Comparison of ENCODE assay signal across 1 cellular context in the genomic region with DNA sequence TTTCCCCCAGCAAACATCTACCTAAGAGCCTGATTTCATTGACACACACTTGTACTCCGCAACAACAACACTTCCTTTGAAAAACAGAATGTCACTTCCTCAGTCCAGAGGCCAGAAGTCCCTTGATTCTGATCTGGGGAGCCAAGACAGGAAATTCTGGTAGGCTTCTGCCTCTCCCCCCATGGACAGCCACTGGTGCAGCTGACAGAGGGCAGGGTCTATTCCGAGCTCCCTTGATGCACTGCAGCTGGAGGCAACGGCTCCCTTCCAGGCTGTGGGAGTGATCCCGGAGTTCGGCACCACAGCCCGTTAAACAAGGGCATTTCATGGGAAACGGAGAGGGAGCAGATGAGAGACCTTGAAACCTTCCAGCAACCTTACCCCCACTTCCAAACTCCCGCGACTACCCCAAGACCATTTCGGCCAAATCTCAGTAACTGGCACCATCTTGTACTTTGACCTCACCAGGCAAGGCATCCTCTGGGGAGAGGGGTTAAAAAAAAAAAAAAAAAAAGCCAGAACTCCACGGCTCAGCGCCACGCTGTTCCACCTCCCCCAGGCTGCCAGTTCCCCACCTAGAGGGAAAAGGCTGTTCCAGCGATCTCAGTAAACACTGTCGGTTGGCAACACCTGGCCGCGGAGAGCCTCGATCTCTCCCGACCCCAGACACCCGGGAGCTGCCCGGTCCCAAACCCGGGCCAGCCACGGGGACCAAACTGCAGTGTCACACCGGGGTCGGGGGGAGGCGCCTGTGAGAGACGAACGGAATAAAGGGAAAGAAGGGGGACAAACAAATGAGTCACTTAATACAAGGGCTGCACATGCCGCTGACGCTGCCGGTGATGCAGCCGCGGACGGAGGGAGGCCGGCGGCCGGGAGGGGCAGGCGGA.
A peak's percentile ranks its signal among the peaks of the same experiment; 100 is the strongest.
TF ChIP-seq lines count a peak whose summit lies in the region.

No MANE protein-coding gene starts in this region.

TF ChIP-seq in K562, 482 proteins besides CTCF, POLR2A, EP300 and RAD21 (continued from another document and continues in another):
- TF ChIP-seq, protein P1, sequence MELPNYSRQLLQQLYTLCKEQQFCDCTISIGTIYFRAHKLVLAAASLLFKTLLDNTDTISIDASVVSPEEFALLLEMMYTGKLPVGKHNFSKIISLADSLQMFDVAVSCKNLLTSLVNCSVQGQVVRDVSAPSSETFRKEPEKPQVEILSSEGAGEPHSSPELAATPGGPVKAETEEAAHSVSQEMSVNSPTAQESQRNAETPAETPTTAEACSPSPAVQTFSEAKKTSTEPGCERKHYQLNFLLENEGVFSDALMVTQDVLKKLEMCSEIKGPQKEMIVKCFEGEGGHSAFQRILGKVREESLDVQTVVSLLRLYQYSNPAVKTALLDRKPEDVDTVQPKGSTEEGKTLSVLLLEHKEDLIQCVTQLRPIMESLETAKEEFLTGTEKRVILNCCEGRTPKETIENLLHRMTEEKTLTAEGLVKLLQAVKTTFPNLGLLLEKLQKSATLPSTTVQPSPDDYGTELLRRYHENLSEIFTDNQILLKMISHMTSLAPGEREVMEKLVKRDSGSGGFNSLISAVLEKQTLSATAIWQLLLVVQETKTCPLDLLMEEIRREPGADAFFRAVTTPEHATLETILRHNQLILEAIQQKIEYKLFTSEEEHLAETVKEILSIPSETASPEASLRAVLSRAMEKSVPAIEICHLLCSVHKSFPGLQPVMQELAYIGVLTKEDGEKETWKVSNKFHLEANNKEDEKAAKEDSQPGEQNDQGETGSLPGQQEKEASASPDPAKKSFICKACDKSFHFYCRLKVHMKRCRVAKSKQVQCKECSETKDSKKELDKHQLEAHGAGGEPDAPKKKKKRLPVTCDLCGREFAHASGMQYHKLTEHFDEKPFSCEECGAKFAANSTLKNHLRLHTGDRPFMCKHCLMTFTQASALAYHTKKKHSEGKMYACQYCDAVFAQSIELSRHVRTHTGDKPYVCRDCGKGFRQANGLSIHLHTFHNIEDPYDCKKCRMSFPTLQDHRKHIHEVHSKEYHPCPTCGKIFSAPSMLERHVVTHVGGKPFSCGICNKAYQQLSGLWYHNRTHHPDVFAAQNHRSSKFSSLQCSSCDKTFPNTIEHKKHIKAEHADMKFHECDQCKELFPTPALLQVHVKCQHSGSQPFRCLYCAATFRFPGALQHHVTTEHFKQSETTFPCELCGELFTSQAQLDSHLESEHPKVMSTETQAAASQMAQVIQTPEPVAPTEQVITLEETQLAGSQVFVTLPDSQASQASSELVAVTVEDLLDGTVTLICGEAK (IDR thresholded peaks at IDR 0.05), result peak; percentile 25
- TF ChIP-seq, protein P1 (CRISPR knock-in tag; IDR thresholded peaks at IDR 0.05), result no peak
- TF ChIP-seq DACH1 (IDR thresholded peaks at IDR 0.05; ENCODE audit: partially characterized antibody) (peak; percentile 74), ZNF121 (CRISPR knock-in tag; conservative IDR thresholded peaks at IDR 0.05) (no peak), CCNT2 (IDR thresholded peaks at IDR 0.05; ENCODE audit: borderline replicate concordance, extremely low read depth, insufficient read length, low read depth, low read length) (peak; percentile 90), ZNF717 (CRISPR knock-in tag; IDR thresholded peaks at IDR 0.05) (no peak), REST (CRISPR knock-in tag; IDR thresholded peaks at IDR 0.05; ENCODE audit: low read depth) (no peak), EZH2 (IDR thresholded peaks at IDR 0.05; ENCODE audit: borderline replicate concordance, low read depth, low read length) (no peak), TEAD4 (IDR thresholded peaks at IDR 0.05; ENCODE audit: low read length) (0 out of 2 replicates have a peak, but pooled peaks have one; percentile 18), TEAD4 (CRISPR knock-in tag; IDR thresholded peaks at IDR 0.05; ENCODE audit: borderline replicate concordance) (no peak), MBD2 (IDR thresholded peaks at IDR 0.05; ENCODE audit: borderline replicate concordance, low read depth) (peak; percentile 32; the same call in 1 of the 2 replicates), ZNF780A (CRISPR knock-in tag; IDR thresholded peaks at IDR 0.05) (no peak), SNRNP70 (optimal IDR thresholded peaks at IDR 0.05; ENCODE audit: low read depth, low read length) (no peak), CTBP1 (IDR thresholded peaks at IDR 0.05; ENCODE audit: borderline replicate concordance) (peak; percentile 79), CHD1 (IDR thresholded peaks at IDR 0.05; ENCODE audit: low read length) (no peak), ATF6 (CRISPR knock-in tag; IDR thresholded peaks at IDR 0.05) (no peak), KDM2B (CRISPR knock-in tag; IDR thresholded peaks at IDR 0.05) (no peak), HNRNPL (IDR thresholded peaks at IDR 0.05; ENCODE audit: low read depth, low read length) (no peak), POLR2AphosphoS5 (IDR thresholded peaks at IDR 0.05; ENCODE audit: control insufficient read depth, insufficient read depth, low read depth, low read length) (peak; percentile 50), ZFP36 (IDR thresholded peaks at IDR 0.05; ENCODE audit: low read depth, low read length, partially characterized antibody) (no peak), THAP7 (CRISPR knock-in tag; IDR thresholded peaks at IDR 0.05) (no peak), L3MBTL2 (IDR thresholded peaks at IDR 0.05) (peak; percentile 80), ZBED1 (IDR thresholded peaks at IDR 0.05) (no peak)
- TF ChIP-seq, protein P2, sequence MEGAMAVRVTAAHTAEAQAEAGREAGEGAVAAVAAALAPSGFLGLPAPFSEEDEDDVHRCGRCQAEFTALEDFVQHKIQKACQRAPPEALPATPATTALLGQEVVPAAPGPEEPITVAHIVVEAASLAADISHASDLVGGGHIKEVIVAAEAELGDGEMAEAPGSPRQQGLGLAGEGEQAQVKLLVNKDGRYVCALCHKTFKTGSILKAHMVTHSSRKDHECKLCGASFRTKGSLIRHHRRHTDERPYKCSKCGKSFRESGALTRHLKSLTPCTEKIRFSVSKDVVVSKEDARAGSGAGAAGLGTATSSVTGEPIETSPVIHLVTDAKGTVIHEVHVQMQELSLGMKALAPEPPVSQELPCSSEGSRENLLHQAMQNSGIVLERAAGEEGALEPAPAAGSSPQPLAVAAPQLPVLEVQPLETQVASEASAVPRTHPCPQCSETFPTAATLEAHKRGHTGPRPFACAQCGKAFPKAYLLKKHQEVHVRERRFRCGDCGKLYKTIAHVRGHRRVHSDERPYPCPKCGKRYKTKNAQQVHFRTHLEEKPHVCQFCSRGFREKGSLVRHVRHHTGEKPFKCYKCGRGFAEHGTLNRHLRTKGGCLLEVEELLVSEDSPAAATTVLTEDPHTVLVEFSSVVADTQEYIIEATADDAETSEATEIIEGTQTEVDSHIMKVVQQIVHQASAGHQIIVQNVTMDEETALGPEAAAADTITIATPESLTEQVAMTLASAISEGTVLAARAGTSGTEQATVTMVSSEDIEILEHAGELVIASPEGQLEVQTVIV (CRISPR knock-in tag; IDR thresholded peaks at IDR 0.05; ENCODE audit: borderline replicate concordance), result no peak
- TF ChIP-seq, protein P3, sequence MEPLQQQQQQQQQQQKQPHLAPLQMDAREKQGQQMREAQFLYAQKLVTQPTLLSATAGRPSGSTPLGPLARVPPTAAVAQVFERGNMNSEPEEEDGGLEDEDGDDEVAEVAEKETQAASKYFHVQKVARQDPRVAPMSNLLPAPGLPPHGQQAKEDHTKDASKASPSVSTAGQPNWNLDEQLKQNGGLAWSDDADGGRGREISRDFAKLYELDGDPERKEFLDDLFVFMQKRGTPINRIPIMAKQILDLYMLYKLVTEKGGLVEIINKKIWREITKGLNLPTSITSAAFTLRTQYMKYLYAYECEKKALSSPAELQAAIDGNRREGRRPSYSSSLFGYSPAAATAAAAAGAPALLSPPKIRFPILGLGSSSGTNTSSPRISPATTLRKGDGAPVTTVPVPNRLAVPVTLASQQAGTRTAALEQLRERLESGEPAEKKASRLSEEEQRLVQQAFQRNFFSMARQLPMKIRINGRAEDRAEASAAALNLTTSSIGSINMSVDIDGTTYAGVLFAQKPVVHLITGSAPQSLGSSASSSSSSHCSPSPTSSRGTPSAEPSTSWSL (CRISPR knock-in tag; IDR thresholded peaks at IDR 0.05; ENCODE audit: borderline replicate concordance), result no peak
- TF ChIP-seq, protein P4, sequence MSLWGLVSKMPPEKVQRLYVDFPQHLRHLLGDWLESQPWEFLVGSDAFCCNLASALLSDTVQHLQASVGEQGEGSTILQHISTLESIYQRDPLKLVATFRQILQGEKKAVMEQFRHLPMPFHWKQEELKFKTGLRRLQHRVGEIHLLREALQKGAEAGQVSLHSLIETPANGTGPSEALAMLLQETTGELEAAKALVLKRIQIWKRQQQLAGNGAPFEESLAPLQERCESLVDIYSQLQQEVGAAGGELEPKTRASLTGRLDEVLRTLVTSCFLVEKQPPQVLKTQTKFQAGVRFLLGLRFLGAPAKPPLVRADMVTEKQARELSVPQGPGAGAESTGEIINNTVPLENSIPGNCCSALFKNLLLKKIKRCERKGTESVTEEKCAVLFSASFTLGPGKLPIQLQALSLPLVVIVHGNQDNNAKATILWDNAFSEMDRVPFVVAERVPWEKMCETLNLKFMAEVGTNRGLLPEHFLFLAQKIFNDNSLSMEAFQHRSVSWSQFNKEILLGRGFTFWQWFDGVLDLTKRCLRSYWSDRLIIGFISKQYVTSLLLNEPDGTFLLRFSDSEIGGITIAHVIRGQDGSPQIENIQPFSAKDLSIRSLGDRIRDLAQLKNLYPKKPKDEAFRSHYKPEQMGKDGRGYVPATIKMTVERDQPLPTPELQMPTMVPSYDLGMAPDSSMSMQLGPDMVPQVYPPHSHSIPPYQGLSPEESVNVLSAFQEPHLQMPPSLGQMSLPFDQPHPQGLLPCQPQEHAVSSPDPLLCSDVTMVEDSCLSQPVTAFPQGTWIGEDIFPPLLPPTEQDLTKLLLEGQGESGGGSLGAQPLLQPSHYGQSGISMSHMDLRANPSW (CRISPR knock-in tag; IDR thresholded peaks at IDR 0.05), result no peak
